In the genomic region with DNA sequence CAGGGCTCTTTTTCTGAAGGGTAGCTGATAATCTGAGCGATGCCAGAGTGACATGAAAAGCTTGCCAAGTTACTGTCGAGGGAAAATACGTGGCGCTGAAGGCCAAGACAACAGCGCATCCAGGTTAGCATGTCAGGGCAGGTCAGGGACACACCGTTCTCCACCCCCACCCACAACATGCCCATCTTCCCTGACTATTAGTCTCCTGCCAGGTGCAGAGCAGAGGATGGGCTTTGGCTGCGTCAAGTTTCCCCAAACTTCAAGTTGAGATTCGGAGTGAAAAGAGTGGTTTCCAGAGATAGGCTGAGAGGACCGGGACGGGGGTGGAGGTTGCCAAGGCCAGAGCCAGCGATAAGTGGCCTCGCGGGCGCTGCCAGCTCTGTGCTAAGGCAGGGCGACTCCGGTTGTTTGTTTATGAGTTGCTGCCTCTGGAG, we compare ENCODE assay signal across 8 cellular contexts. TPM values are rescaled to one million over a fixed set of nuclear protein-coding genes. Genes with fewer than 3 reads are reported as not detected.
DNase-seq lines count a peak whose midpoint lies in the region; ATAC-seq, FAIRE-seq and TF ChIP-seq lines count a peak whose summit lies in the region.
"Had no signal": no experiment of that assay in that cellular context is flagged by ENCODE, and none has a peak within 500 bp of the region (broad histone marks: within the 10 kb centered on the region; RNA-seq: fewer than 3 reads in every experiment).

No MANE protein-coding gene starts in this region.

- H3K36me3 ChIP-seq in kidney epithelial cell (ENCODE audit: control insufficient read depth, insufficient read depth, low read length) (no peaks in the 10 kb centered on the region), stomach smooth muscle (ENCODE audit: control insufficient read depth in 2 of 2, insufficient read depth in 2 of 2, low read length in 2 of 2) (no peaks in the 10 kb centered on the region), small intestine (ENCODE audit: control insufficient read depth in 2 of 2, insufficient read depth in 2 of 2, low read length in 2 of 2) (no peaks in the 10 kb centered on the region)

- TF ChIP-seq CTCF in HFFc6 (IDR thresholded peaks at IDR 0.05) (no peak), kidney epithelial cell (IDR thresholded peaks at IDR 0.05; ENCODE audit: insufficient read depth, low read length, poor library complexity, severe bottlenecking) (no peak)

- peaks cover 47% of the 10 kb centered on the region for H3K4me1 Mint-ChIP-seq in HFFc6 (ENCODE audit: low read depth)

- DNase-seq in HFFc6 (no peak), cerebellar cortex (ENCODE audit: low spot score) (peak; percentile 58), kidney epithelial cell (ENCODE audit: low read depth) (no peak), small intestine (no peak), H54 (ENCODE audit: insufficient read length, low spot score) (no peak)

- H3K36me3 Mint-ChIP-seq in HFFc6 (ENCODE audit: low read depth) = peaks cover 48% of the 10 kb centered on the region

- H3K4me1 ChIP-seq in stomach smooth muscle (ENCODE audit: control insufficient read depth, insufficient read depth, low read length) = peaks cover 20% of the 10 kb centered on the region
- no peaks in the 10 kb centered on the region for H3K4me1 ChIP-seq in small intestine (ENCODE audit: control insufficient read depth in 2 of 2, insufficient read depth in 1 of 2, low read depth in 1 of 2, low read length in 1 of 2)

- no peak overlapping the region for H3K9ac ChIP-seq in stomach smooth muscle (ENCODE audit: low read length in 2 of 2)

- no peak overlapping the region for H3K27ac ChIP-seq in stomach smooth muscle (ENCODE audit: low read length)
- H3K27ac ChIP-seq in small intestine (ENCODE audit: low read depth in 1 of 2, low read length in 1 of 2) = no peak overlapping the region

- no peaks in the 10 kb centered on the region; the same call in 1 of the 2 replicates for H3K27me3 Mint-ChIP-seq in HFFc6 (ENCODE audit: insufficient read depth)

- no peak for FAIRE-seq in small intestine (lab: Jason Lieb, UNC)
- FAIRE-seq in H54 (lab: Jason Lieb, UNC) = no peak

- ATAC-seq in HG03045 (IDR thresholded peaks at IDR 0.05; ENCODE audit: unreplicated experiment) = no peak

- WGBS in small intestine, 3 donors = 9 to 17% (median 11%) methylated on average over 16 of the region's 16 CpGs

- no peaks in the 10 kb centered on the region for H3K9me3 ChIP-seq in stomach smooth muscle (ENCODE audit: control insufficient read depth in 2 of 2, low read length in 2 of 2)
- no peaks in the 10 kb centered on the region for H3K9me3 ChIP-seq in small intestine (ENCODE audit: control insufficient read depth, low read depth)

- H3K4me3 ChIP-seq in kidney epithelial cell (ENCODE audit: low read depth, low read length) (peak overlapping the region; percentile 96), stomach smooth muscle (ENCODE audit: low read length in 2 of 2) (peak overlapping the region; percentile 48 to 80), small intestine (ENCODE audit: low read depth in 1 of 2, low read length in 2 of 2) (no peak overlapping the region)

- H3K27ac Mint-ChIP-seq in HFFc6 = peak overlapping the region; percentile 94

- peaks cover 5% of the 10 kb centered on the region; the same call in 1 of the 2 replicates for H3K9me3 Mint-ChIP-seq in HFFc6

- TF ChIP-seq POLR2A in H54 (IDR thresholded peaks at IDR 0.05; ENCODE audit: low read depth, low read length) = no peak

- H3K4me3 Mint-ChIP-seq in HFFc6 = peak overlapping the region; percentile 98

- no peaks in the 10 kb centered on the region for H3K27me3 ChIP-seq in kidney epithelial cell (ENCODE audit: control insufficient read depth, insufficient read depth, low read length)
- H3K27me3 ChIP-seq in stomach smooth muscle (ENCODE audit: control insufficient read depth in 1 of 2, insufficient read depth in 2 of 2, low read length in 2 of 2) = peaks cover 24 to 44% of the 10 kb centered on the region in 2 donors
- H3K27me3 ChIP-seq in small intestine (ENCODE audit: control insufficient read depth in 2 of 2, insufficient read depth in 2 of 2, low read length in 2 of 2) = peaks cover 13 to 18% of the 10 kb centered on the region in 2 donors

RNA-seq across cellular contexts. Expression of a gene that starts 1.7 kb away (rescaled TPM):
- total RNA-seq in HFFc6 (2021; fragmentation: NEBNext Ultra II Directional; extraction: Animal tissue kit (Norgen Biotek cat#: 25700)) = 100 to 1,000 TPM in 2 of 6 experiments, 10 to 100 TPM in 4; 65.7 to 106 (median 93.3) TPM
- 5.6 and 5.8 TPM in 2 replicates for total RNA-seq in kidney epithelial cell
- 1 to 10 TPM in 2 of 3 donors, under 1 TPM in 1; 0.98 to 2.2 (median 1.3) TPM for polyA plus RNA-seq in small intestine
- total RNA-seq: lung microvascular endothelial cell had no signal

Comparison
In these comparisons a context has a peak if more than half of its experiments do, and no peak if none do; other contexts are left out.
1. H3K4me3 ChIP-seq: peak in kidney epithelial cell (single experiment) and stomach smooth muscle (2 of 2); none in small intestine (0 of 2).